26 cellular contexts compared by ENCODE assay signal in genomic region chr12:79001404-79001803, GRCh38.
DNase-seq lines count a peak whose midpoint lies in the region; FAIRE-seq and TF ChIP-seq lines count a peak whose summit lies in the region.
"Had no signal": no experiment of that assay in that cellular context is flagged by ENCODE, and none has a peak within 500 bp of the region (broad histone marks: within the 10 kb centered on the region; RNA-seq: fewer than 3 reads in every experiment).

No MANE protein-coding gene starts in this region.

- H3K36me3 Mint-ChIP-seq in activated T-cell treated with anti-CD3 and anti-CD28 coated beads, Interleukin-2, amount 50 U/mL, for 24 hours (ENCODE audit: low read depth), result no peaks in the 10 kb centered on the region
- H3K36me3 Mint-ChIP-seq in chondrocyte (ENCODE audit: low read depth), result no peaks in the 10 kb centered on the region
- H3K36me3 Mint-ChIP-seq: activated naive CD8-positive, alpha-beta T cell treated with anti-CD3 and anti-CD28 coated beads, Interleukin-2, amount 10 ng/mL, durations not matched to agents 7 days and 5 days; CD8-positive, alpha-beta memory T cell had no signal

- H3K4me1 Mint-ChIP-seq in activated T-cell treated with anti-CD3 and anti-CD28 coated beads, Interleukin-2, amount 50 U/mL, for 24 hours (ENCODE audit: low read depth), result no peaks in the 10 kb centered on the region
- H3K4me1 Mint-ChIP-seq in chondrocyte (ENCODE audit: low read depth), result no peaks in the 10 kb centered on the region
- H3K4me1 Mint-ChIP-seq: activated naive CD8-positive, alpha-beta T cell treated with anti-CD3 and anti-CD28 coated beads, Interleukin-2, amount 10 ng/mL, durations not matched to agents 7 days and 5 days; CD8-positive, alpha-beta memory T cell; stimulated activated naive CD8-positive, alpha-beta T cell treated with anti-CD3 and anti-CD28 coated beads, Interleukin-15, amount 100 ng/mL, for 72 hours had no signal

- no peak for FAIRE-seq in H54 (lab: Jason Lieb, UNC)

- H3K27ac Mint-ChIP-seq in activated T-cell treated with anti-CD3 and anti-CD28 coated beads, Interleukin-2, amount 50 U/mL, for 24 hours, result no peak overlapping the region
- H3K27ac Mint-ChIP-seq in chondrocyte (ENCODE audit: unreplicated experiment), result no peak overlapping the region
- H3K27ac Mint-ChIP-seq: activated naive CD8-positive, alpha-beta T cell treated with anti-CD3 and anti-CD28 coated beads, Interleukin-2, amount 10 ng/mL, durations not matched to agents 7 days and 5 days; CD8-positive, alpha-beta memory T cell; nephron; stimulated activated naive CD8-positive, alpha-beta T cell treated with anti-CD3 and anti-CD28 coated beads, Interleukin-15, amount 100 ng/mL, for 72 hours had no signal

- H3K9me3 Mint-ChIP-seq in activated T-cell treated with anti-CD3 and anti-CD28 coated beads, Interleukin-2, amount 50 U/mL, for 24 hours, result peaks cover 4% of the 10 kb centered on the region
- no peaks in the 10 kb centered on the region for H3K9me3 Mint-ChIP-seq in chondrocyte (ENCODE audit: low read depth)
- H3K9me3 Mint-ChIP-seq: activated naive CD8-positive, alpha-beta T cell treated with anti-CD3 and anti-CD28 coated beads, Interleukin-2, amount 10 ng/mL, durations not matched to agents 7 days and 5 days; nephron; stimulated activated naive CD8-positive, alpha-beta T cell treated with anti-CD3 and anti-CD28 coated beads, Interleukin-15, amount 100 ng/mL, for 72 hours had no signal

- H3K27me3 Mint-ChIP-seq in activated T-cell treated with anti-CD3 and anti-CD28 coated beads, Interleukin-2, amount 50 U/mL, for 24 hours, result no peaks in the 10 kb centered on the region
- peaks cover 11% of the 10 kb centered on the region for H3K27me3 Mint-ChIP-seq in chondrocyte (ENCODE audit: low read depth)
- H3K27me3 Mint-ChIP-seq: activated naive CD8-positive, alpha-beta T cell treated with anti-CD3 and anti-CD28 coated beads, Interleukin-2, amount 10 ng/mL, durations not matched to agents 7 days and 5 days; CD8-positive, alpha-beta memory T cell; stimulated activated naive CD8-positive, alpha-beta T cell treated with anti-CD3 and anti-CD28 coated beads, Interleukin-15, amount 100 ng/mL, for 72 hours had no signal

- TF ChIP-seq CTCF in chondrocyte (IDR thresholded peaks at IDR 0.05), result no peak

- DNase-seq in NCI-H82 (lab: John Stamatoyannopoulos, UW), result peak; percentile 6
- DNase-seq in NCI-H82 treated with DMSO at 0.1 percent for 48 hours (lab: John Stamatoyannopoulos, UW; ENCODE audit: unreplicated experiment), result no peak
- peak; percentile 62 to 81 for DNase-seq in NCI-H187 (lab: John Stamatoyannopoulos, UW)
- peak; percentile 7 for DNase-seq in NCI-H446 treated with DMSO at 0.1 percent for 48 hours (lab: John Stamatoyannopoulos, UW)
- DNase-seq in H54 (ENCODE audit: insufficient read length, low spot score), result no peak
- DNase-seq in iPS-NIHi7 (ENCODE audit: extremely low spot score), result no peak
- no peak for DNase-seq in activated T-cell treated with anti-CD3 and anti-CD28 coated beads, Interleukin-2, amount 50 U/mL, for 24 hours
- no peak for DNase-seq in chondrocyte (ENCODE audit: low spot score)
- DNase-seq: activated CD4-positive, alpha-beta T cell treated with anti-CD3 and anti-CD28 coated beads for 4 hours; activated CD8-positive, alpha-beta memory T cell treated with anti-CD3 and anti-CD28 coated beads for 24 hours; activated gamma-delta T cell; activated naive CD8-positive, alpha-beta T cell treated with anti-CD3 and anti-CD28 coated beads, Interleukin-2, amount 10 ng/mL, durations not matched to agents 7 days and 5 days; activated T-cell treated with anti-CD3 and anti-CD28 coated beads, Interleukin-2, amount 50 U/mL, for 1 hour; BE2C; CD8-positive, alpha-beta memory T cell; DND-41; foreskin fibroblast; left cardiac atrium; mammary epithelial cell; NCI-H1930; ovary; PC-9; stimulated activated CD4-positive, alpha-beta T cell treated with anti-CD3 and anti-CD28 coated beads, Interleukin-1b, Interleukin-23, amount 100 ng/mL, for 48 hours; stimulated activated CD8-positive, alpha-beta memory T cell treated with anti-CD3 and anti-CD28 coated beads, Interleukin-4, amount 100 ng/mL, for 48 hours; stimulated activated naive CD8-positive, alpha-beta T cell treated with anti-CD3 and anti-CD28 coated beads, Interleukin-15, amount 100 ng/mL, for 72 hours had no signal

- TF ChIP-seq POLR2A in H54 (IDR thresholded peaks at IDR 0.05; ENCODE audit: low read depth, low read length), result no peak

- H3K4me3 Mint-ChIP-seq in activated T-cell treated with anti-CD3 and anti-CD28 coated beads, Interleukin-2, amount 50 U/mL, for 24 hours, result no peak overlapping the region
- no peak overlapping the region for H3K4me3 Mint-ChIP-seq in chondrocyte (ENCODE audit: unreplicated experiment)
- H3K4me3 Mint-ChIP-seq: activated naive CD8-positive, alpha-beta T cell treated with anti-CD3 and anti-CD28 coated beads, Interleukin-2, amount 10 ng/mL, durations not matched to agents 7 days and 5 days; CD8-positive, alpha-beta memory T cell; nephron; stimulated activated naive CD8-positive, alpha-beta T cell treated with anti-CD3 and anti-CD28 coated beads, Interleukin-15, amount 100 ng/mL, for 72 hours had no signal

Comparison
In these comparisons a context has a peak if more than half of its experiments do, and no peak if none do; other contexts are left out.
1. DNase-seq: peak in NCI-H82 (single experiment), NCI-H187 (2 of 2) and NCI-H446 treated with DMSO at 0.1 percent for 48 hours (single experiment); none in NCI-H82 treated with DMSO at 0.1 percent for 48 hours (single experiment), H54 (single experiment), iPS-NIHi7 (single experiment), activated T-cell treated with anti-CD3 and anti-CD28 coated beads, Interleukin-2, amount 50 U/mL, for 24 hours (single experiment) and chondrocyte (single experiment).